20 cellular contexts compared by ENCODE assay signal in the genomic region with DNA sequence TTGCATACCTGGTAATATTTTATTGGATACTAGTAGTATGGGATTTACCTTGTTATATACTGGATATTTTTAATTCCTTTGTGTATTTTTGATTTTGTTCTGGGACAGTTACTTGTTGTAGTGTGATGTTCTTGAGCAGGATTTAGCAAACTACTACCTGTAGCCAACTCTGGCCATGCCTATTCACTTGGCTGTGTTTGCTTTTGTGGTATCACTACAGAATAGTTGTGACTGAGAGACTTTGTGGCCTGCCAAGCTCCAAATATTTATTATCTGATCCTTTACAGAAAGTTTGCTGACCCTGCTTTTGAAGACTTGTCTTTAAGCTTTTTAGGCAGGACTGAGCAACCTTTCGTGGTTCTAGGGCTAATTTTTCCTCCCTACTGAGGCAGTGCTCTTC. TPM values are rescaled to one million over a fixed set of nuclear protein-coding genes. Genes with fewer than 3 reads are reported as not detected.
DNase-seq lines count a peak whose midpoint lies in the region; ATAC-seq and TF ChIP-seq lines count a peak whose summit lies in the region.
"Had no signal": no experiment of that assay in that cellular context is flagged by ENCODE, and none has a peak within 500 bp of the region (broad histone marks: within the 10 kb centered on the region; RNA-seq: fewer than 3 reads in every experiment).

No MANE protein-coding gene starts in this region.

- H4K91ac ChIP-seq in trophoblast cell (ENCODE audit: low read depth, low read length): no peak overlapping the region

- no peak overlapping the region for H3K14ac ChIP-seq in trophoblast cell (ENCODE audit: low read length)

- no peak overlapping the region for H2AK5ac ChIP-seq in trophoblast cell (ENCODE audit: low read length)

- no peak overlapping the region for H3K9ac ChIP-seq in trophoblast cell (ENCODE audit: low read length)

- DNase-seq in natural killer cell (no peak), trophoblast cell (no peak), EL (no peak)
- DNase-seq: activated naive CD4-positive, alpha-beta T cell treated with anti-CD3 and anti-CD28 coated beads for 36 hours; activated T-cell treated with anti-CD3 and anti-CD28 coated beads for 4 hours; CD8-positive, alpha-beta T cell; dorsolateral prefrontal cortex; foreskin keratinocyte; NCI-H1417; NCI-H510A treated with DMSO at 0.1 percent for 48 hours; NK-92 treated with Interleukin-12 subunit alpha and Interleukin-12 subunit beta, amount 100 ng/mL, for 24 hours; posterior cingulate gyrus had no signal

- no peak overlapping the region for H2BK120ac ChIP-seq in trophoblast cell (ENCODE audit: insufficient read depth, low read length, poor library complexity)

- no CpG with 5 or more reads among the region's 1 CpG for WGBS in trophoblast cell (ENCODE audit: extremely low coverage, insufficient coverage, insufficient read length)

- peaks cover 11% of the 10 kb centered on the region for H3K4me1 Mint-ChIP-seq in activated T-helper 17 cell treated with anti-CD3 and anti-CD28 coated beads, Interleukin-2, amount 50 U/mL, for 72 hours
- H3K4me1 Mint-ChIP-seq in natural killer cell: peaks cover 17% of the 10 kb centered on the region in 2 donors
- H3K4me1 Mint-ChIP-seq: neural crest cell had no signal

- no peaks in the 10 kb centered on the region for H3K9me3 Mint-ChIP-seq in activated T-helper 17 cell treated with anti-CD3 and anti-CD28 coated beads, Interleukin-2, amount 50 U/mL, for 72 hours
- no peaks in the 10 kb centered on the region for H3K9me3 Mint-ChIP-seq in natural killer cell
- H3K9me3 Mint-ChIP-seq: activated naive CD4-positive, alpha-beta T cell treated with anti-CD3 and anti-CD28 coated beads for 36 hours; CD8-positive, alpha-beta T cell; neural crest cell; T-helper 1 cell treated with Interleukin-12 subunit alpha and Interleukin-12 subunit beta and Interleukin-4 antibody, amounts not matched to agents 30 μg/mL and 1 μg/mL, for 36 hours had no signal

- H2AFZ ChIP-seq in trophoblast cell (ENCODE audit: insufficient read depth, low read length, poor library complexity): no peak overlapping the region

- H3K4me2 ChIP-seq in trophoblast cell (ENCODE audit: low read length): no peak overlapping the region

- ATAC-seq in GM18868 (IDR thresholded peaks at IDR 0.05; ENCODE audit: unreplicated experiment) (peak; percentile 25), HG03066 (IDR thresholded peaks at IDR 0.05; ENCODE audit: low read depth, unreplicated experiment) (peak; percentile 22), natural killer cell (no peak), esophagus mucosa (no peak)
- ATAC-seq in activated T-helper 17 cell treated with anti-CD3 and anti-CD28 coated beads, Interleukin-2, amount 50 U/mL, for 72 hours (replicated peaks): no peak
- ATAC-seq: CD8-positive, alpha-beta T cell; foreskin keratinocyte had no signal

- H3K23ac ChIP-seq in trophoblast cell (ENCODE audit: low read length): no peak overlapping the region

- no peaks in the 10 kb centered on the region for H3K4me1 ChIP-seq in trophoblast cell (ENCODE audit: control insufficient read depth in 1 of 2, insufficient read depth in 2 of 2, low read length in 2 of 2)
- H3K4me1 ChIP-seq: foreskin keratinocyte, SJSA1, suprapubic skin had no signal

- no peaks in the 10 kb centered on the region for H3K79me2 ChIP-seq in trophoblast cell (ENCODE audit: control insufficient read depth, insufficient read depth, low read length, poor library complexity)

- no peaks in the 10 kb centered on the region for H3K27me3 ChIP-seq in trophoblast cell (ENCODE audit: insufficient read depth, low read length)
- H3K27me3 ChIP-seq: dorsolateral prefrontal cortex, foreskin keratinocyte, SJSA1, suprapubic skin had no signal

- no peak overlapping the region for H2BK12ac ChIP-seq in trophoblast cell (ENCODE audit: low read length)

- TF ChIP-seq CTCF in natural killer cell (IDR thresholded peaks at IDR 0.05): no peak

- no peaks in the 10 kb centered on the region for H3K27me3 Mint-ChIP-seq in activated T-helper 17 cell treated with anti-CD3 and anti-CD28 coated beads, Interleukin-2, amount 50 U/mL, for 72 hours
- no peaks in the 10 kb centered on the region for H3K27me3 Mint-ChIP-seq in natural killer cell (ENCODE audit: low read depth in 2 of 2)

- no peak overlapping the region for H2BK5ac ChIP-seq in trophoblast cell (ENCODE audit: low read depth, low read length, poor library complexity)

- H3K36me3 Mint-ChIP-seq in activated T-helper 17 cell treated with anti-CD3 and anti-CD28 coated beads, Interleukin-2, amount 50 U/mL, for 72 hours (ENCODE audit: low read depth): peaks cover 11% of the 10 kb centered on the region
- H3K36me3 Mint-ChIP-seq in natural killer cell: no peaks in the 10 kb centered on the region

- H3K4ac ChIP-seq in trophoblast cell (ENCODE audit: low read depth, low read length): no peak overlapping the region

- intact Hi-C loops in natural killer cell (cut with micrococcal nuclease): no loop called here

- H3K27ac Mint-ChIP-seq in activated T-helper 17 cell treated with anti-CD3 and anti-CD28 coated beads, Interleukin-2, amount 50 U/mL, for 72 hours: peak overlapping the region; percentile 97
- peak overlapping the region; percentile 95 to 96 for H3K27ac Mint-ChIP-seq in natural killer cell

- H3K9me3 ChIP-seq in trophoblast cell (ENCODE audit: insufficient read depth, low read depth, low read length): no peaks in the 10 kb centered on the region
- H3K9me3 ChIP-seq: SJSA1, suprapubic skin had no signal

- no peak overlapping the region for H3K18ac ChIP-seq in trophoblast cell (ENCODE audit: low read length)

- no peak overlapping the region for H3K27ac ChIP-seq in trophoblast cell (ENCODE audit: low read depth, low read length)
- H3K27ac ChIP-seq: dorsolateral prefrontal cortex, foreskin keratinocyte, SJSA1, suprapubic skin had no signal

- H4K8ac ChIP-seq in trophoblast cell (ENCODE audit: low read depth, low read length): no peak overlapping the region

- no peaks in the 10 kb centered on the region for H3K36me3 ChIP-seq in trophoblast cell (ENCODE audit: control insufficient read depth in 1 of 2, insufficient read depth in 2 of 2, low read length in 2 of 2)
- H3K36me3 ChIP-seq: SJSA1 had no signal

- no peak overlapping the region for H4K12ac ChIP-seq in trophoblast cell (ENCODE audit: low read depth, low read length)

- peak overlapping the region; percentile 90 for H3K4me3 Mint-ChIP-seq in activated T-helper 17 cell treated with anti-CD3 and anti-CD28 coated beads, Interleukin-2, amount 50 U/mL, for 72 hours
- peak overlapping the region; percentile 88 for H3K4me3 Mint-ChIP-seq in natural killer cell
- H3K4me3 Mint-ChIP-seq: activated naive CD4-positive, alpha-beta T cell treated with anti-CD3 and anti-CD28 coated beads for 36 hours; neural crest cell had no signal

- H3K79me1 ChIP-seq in trophoblast cell (ENCODE audit: low read length): no peaks in the 10 kb centered on the region

- H3K4me3 ChIP-seq in trophoblast cell (ENCODE audit: low read depth, low read length): no peak overlapping the region
- H3K4me3 ChIP-seq: SJSA1, suprapubic skin had no signal

RNA-seq across cellular contexts. Expression of a gene that starts 17.8 kb away (rescaled TPM):
- total RNA-seq in activated T-helper 17 cell treated with anti-CD3 and anti-CD28 coated beads, Interleukin-2, amount 50 U/mL, for 72 hours: 10 to 100 TPM; 12.7 to 17.2 TPM
- total RNA-seq in natural killer cell (10 to 100 TPM in 2 of 3 donors, 1 to 10 TPM in 1; 9.4 to 12.0 (median 10.9) TPM), esophagus mucosa (4.6 TPM)
- 8.5 and 9.3 TPM in 2 replicates for polyA plus RNA-seq in trophoblast cell (2013)

RNA-seq across cellular contexts. Expression of a gene that starts 46.7 kb away (rescaled TPM):
- total RNA-seq in activated T-helper 17 cell treated with anti-CD3 and anti-CD28 coated beads, Interleukin-2, amount 50 U/mL, for 72 hours: 10 to 100 TPM; 34.9 to 54.4 TPM
- total RNA-seq in natural killer cell (10 to 100 TPM; 42.0 to 51.3 (median 49.5) TPM), esophagus mucosa (19.9 TPM)
- 25.7 and 26.7 TPM in 2 replicates for polyA plus RNA-seq in trophoblast cell (2013)

Comparison
In these comparisons a context has a peak if more than half of its experiments do, and no peak if none do; other contexts are left out.
1. ATAC-seq: peak in GM18868 (single experiment) and HG03066 (single experiment); none in activated T-helper 17 cell treated with anti-CD3 and anti-CD28 coated beads, Interleukin-2, amount 50 U/mL, for 72 hours (single experiment), natural killer cell (0 of 3) and esophagus mucosa (single experiment).